16 cellular contexts compared by ENCODE assay signal in the genomic region with DNA sequence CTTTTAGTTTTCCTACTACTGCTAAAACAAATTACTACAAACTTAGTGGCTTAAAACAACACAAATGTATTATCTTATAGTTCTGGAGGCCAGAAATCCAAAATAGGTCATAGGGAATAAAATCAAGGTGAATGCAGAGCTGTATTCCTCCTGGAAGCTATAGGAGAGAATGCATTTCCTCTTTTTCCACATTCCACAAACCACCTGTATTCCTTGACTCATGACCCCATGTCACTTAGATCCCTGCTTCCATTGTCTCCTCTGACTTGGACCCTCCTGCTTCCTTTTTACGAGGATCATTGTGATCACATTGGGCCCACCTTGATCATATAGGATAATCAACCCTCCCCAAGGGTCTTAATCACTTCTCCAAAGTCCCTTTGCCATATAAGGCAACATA.
A peak's percentile ranks its signal among the peaks of the same experiment; 100 is the strongest.
DNase-seq lines count a peak whose midpoint lies in the region; ATAC-seq and TF ChIP-seq lines count a peak whose summit lies in the region.
"Had no signal": no experiment of that assay in that cellular context is flagged by ENCODE, and none has a peak within 500 bp of the region (broad histone marks: within the 10 kb centered on the region; RNA-seq: fewer than 3 reads in every experiment).

No MANE protein-coding gene starts in this region.

- H4K20me1 ChIP-seq in GM23338 (replicated peaks; ENCODE audit: insufficient read depth) (no peaks in the 10 kb centered on the region), PC-3 (ENCODE audit: low read length) (no peaks in the 10 kb centered on the region)

- H3K4me1 ChIP-seq in GM23338 (ENCODE audit: insufficient read depth) (no peaks in the 10 kb centered on the region), PC-3 (ENCODE audit: insufficient read depth, low read length) (peaks cover 27% of the 10 kb centered on the region), foreskin keratinocyte (peaks cover 33% of the 10 kb centered on the region)
- H3K4me1 ChIP-seq: Caco-2 had no signal

- H3K4me2 ChIP-seq in GM23338 = no peak overlapping the region
- H3K4me2 ChIP-seq in PC-3 (ENCODE audit: low read length) = no peak overlapping the region
- H3K4me2 ChIP-seq: BLaER1 had no signal

- H3K4me3 Mint-ChIP-seq in GM23338 = no peak overlapping the region
- no peak overlapping the region for H3K4me3 Mint-ChIP-seq in progenitor cell of endocrine pancreas (ENCODE audit: low read depth)
- H3K4me3 Mint-ChIP-seq: CD8-positive, alpha-beta memory T cell had no signal

- peak overlapping the region; percentile 54; the same call in 1 of the 2 replicates for H3K27ac Mint-ChIP-seq in GM23338
- peak overlapping the region; percentile 7 for H3K27ac Mint-ChIP-seq in progenitor cell of endocrine pancreas
- H3K27ac Mint-ChIP-seq: CD8-positive, alpha-beta memory T cell had no signal

- H3K27me3 ChIP-seq in GM23338 (ENCODE audit: insufficient read depth) (no peaks in the 10 kb centered on the region), PC-3 (ENCODE audit: low read length) (no peaks in the 10 kb centered on the region), foreskin keratinocyte (no peaks in the 10 kb centered on the region)
- H3K27me3 ChIP-seq: BLaER1 had no signal

- ATAC-seq in GM23338 (peak; percentile 73), PC-3 (no peak), foreskin keratinocyte (no peak)
- ATAC-seq: HCT116 had no signal

- POLR2A ChIA-PET in PC-3 (lab: Charles Lee; ENCODE audit: unreplicated experiment) = no interaction called here

- H3K4me3 ChIP-seq in GM23338 = no peak overlapping the region
- H3K4me3 ChIP-seq in PC-3 (ENCODE audit: low read length) = no peak overlapping the region
- H3K4me3 ChIP-seq: BLaER1 had no signal

- H3K36me3 Mint-ChIP-seq in GM23338 (ENCODE audit: low read depth) (no peaks in the 10 kb centered on the region), progenitor cell of endocrine pancreas (ENCODE audit: insufficient read depth) (no peaks in the 10 kb centered on the region)

- H3K79me2 ChIP-seq in GM23338 (replicated peaks; ENCODE audit: insufficient read depth) (no peaks in the 10 kb centered on the region), PC-3 (ENCODE audit: low read length) (no peaks in the 10 kb centered on the region)

- intact Hi-C loops in PC-3 (cut with micrococcal nuclease) = no loop called here

- H3K9me2 ChIP-seq in GM23338 (ENCODE audit: insufficient read depth) (no peaks in the 10 kb centered on the region), PC-3 (replicated peaks; ENCODE audit: low read length) (no peaks in the 10 kb centered on the region)

- H2AFZ ChIP-seq in GM23338 (no peak overlapping the region), PC-3 (ENCODE audit: low read length) (no peak overlapping the region)

- H3K9ac ChIP-seq in PC-3 (ENCODE audit: low read length) = no peak overlapping the region
- H3K9ac ChIP-seq: BLaER1 had no signal

- H3F3A ChIP-seq in GM23338 (replicated peaks; ENCODE audit: low read depth) (no peaks in the 10 kb centered on the region), PC-3 (ENCODE audit: low read length, unreplicated experiment) (no peaks in the 10 kb centered on the region)

- H3K9me3 Mint-ChIP-seq in GM23338 = no peaks in the 10 kb centered on the region
- no peaks in the 10 kb centered on the region for H3K9me3 Mint-ChIP-seq in progenitor cell of endocrine pancreas (ENCODE audit: low read depth)

- CTCF ChIA-PET in PC-3 (lab: Charles Lee) = no interaction called here

- H3K27me3 Mint-ChIP-seq in GM23338 (ENCODE audit: insufficient read depth, low read depth, poor library complexity) = no peaks in the 10 kb centered on the region
- H3K27me3 Mint-ChIP-seq in progenitor cell of endocrine pancreas = no peaks in the 10 kb centered on the region
- H3K27me3 Mint-ChIP-seq: CD8-positive, alpha-beta memory T cell had no signal

- 0 out of 4 replicates have a peak, but pooled peaks of 1 of the 2 experiments have one; percentile 19 for TF ChIP-seq CTCF in GM23338 (conservative IDR thresholded peaks at IDR 0.05; ENCODE audit: low read depth in 2 of 2)
- TF ChIP-seq CTCF in PC-3 (conservative IDR thresholded peaks at IDR 0.05; ENCODE audit: low read depth, low read length) = no peak
- TF ChIP-seq CTCF in foreskin keratinocyte (conservative IDR thresholded peaks at IDR 0.05) = peak; percentile 16
- no peak for TF ChIP-seq CTCF in progenitor cell of endocrine pancreas (IDR thresholded peaks at IDR 0.05; ENCODE audit: unreplicated experiment)

- peak; percentile 65 for DNase-seq in GM23338 (ENCODE audit: low spot score)
- peak; percentile 5 for DNase-seq in PC-3
- DNase-seq in foreskin keratinocyte = no peak
- no peak for DNase-seq in progenitor cell of endocrine pancreas (ENCODE audit: low spot score, unreplicated experiment)
- no peak for DNase-seq in NCI-H2171 (lab: John Stamatoyannopoulos, UW)
- no peak for DNase-seq in islet precursor cell
- DNase-seq in NCI-H524 (lab: John Stamatoyannopoulos, UW) = no peak
- DNase-seq: 8988T; AML-193; Caco-2; CD8-positive, alpha-beta memory T cell; DND-41; GDM1; GOT3 had no signal

- peaks cover 8% of the 10 kb centered on the region; the same call in 2 of the 3 replicates for H3K4me1 Mint-ChIP-seq in GM23338
- H3K4me1 Mint-ChIP-seq in progenitor cell of endocrine pancreas (ENCODE audit: low read depth) = no peaks in the 10 kb centered on the region
- H3K4me1 Mint-ChIP-seq: CD8-positive, alpha-beta memory T cell had no signal

- no peaks in the 10 kb centered on the region for H3K9me3 ChIP-seq in PC-3 (ENCODE audit: low read length)
- H3K9me3 ChIP-seq: BLaER1, Caco-2 had no signal

- BruUV-seq in PC-3 (replicated peaks; lab: Mats Ljungman, UMichigan) = no TSS peak

- no peaks in the 10 kb centered on the region for H3K36me3 ChIP-seq in GM23338 (ENCODE audit: insufficient read depth)
- no peaks in the 10 kb centered on the region for H3K36me3 ChIP-seq in PC-3 (ENCODE audit: low read depth, low read length)
- H3K36me3 ChIP-seq: BLaER1 had no signal

- no peak overlapping the region for H3K27ac ChIP-seq in GM23338 (ENCODE audit: low read depth)
- H3K27ac ChIP-seq in PC-3 (ENCODE audit: low read length) = no peak overlapping the region
- no peak overlapping the region for H3K27ac ChIP-seq in foreskin keratinocyte
- H3K27ac ChIP-seq: BLaER1 had no signal

TF ChIP-seq in GM23338, 12 proteins besides CTCF, POLR2A, EP300 and RAD21 (continues in another document):
- TF ChIP-seq JUNB (IDR thresholded peaks at IDR 0.05; ENCODE audit: unreplicated experiment) = no peak
- no peak for TF ChIP-seq ZNF114 (CRISPR knock-in tag; IDR thresholded peaks at IDR 0.05)
- TF ChIP-seq STAT1 (IDR thresholded peaks at IDR 0.05; ENCODE audit: unreplicated experiment) = no peak
- no peak for TF ChIP-seq NANOG (IDR thresholded peaks at IDR 0.05; ENCODE audit: borderline replicate concordance)
- no peak for TF ChIP-seq EZH2 (IDR thresholded peaks at IDR 0.05; ENCODE audit: low read depth, unreplicated experiment)
- no peak for TF ChIP-seq EZH2phosphoT487 (IDR thresholded peaks at IDR 0.05; ENCODE audit: unreplicated experiment)
- TF ChIP-seq ZNF331 (CRISPR knock-in tag; IDR thresholded peaks at IDR 0.05; ENCODE audit: low read depth) = no peak

Comparison
In these comparisons a context has a peak if more than half of its experiments do, and no peak if none do; other contexts are left out.
1. DNase-seq: peak in GM23338 (single experiment) and PC-3 (single experiment); none in foreskin keratinocyte (0 of 2), progenitor cell of endocrine pancreas (single experiment), NCI-H2171 (single experiment), islet precursor cell (single experiment) and NCI-H524 (0 of 2).